ENCODE assay signal across 12 cellular contexts in genomic region chr4:7944568-7945220, GRCh38.
"Had no signal": no experiment of that assay in that cellular context is flagged by ENCODE, and none has a peak within 500 bp of the region (broad histone marks: within the 10 kb centered on the region; RNA-seq: fewer than 3 reads in every experiment).

No MANE protein-coding gene starts in this region.

- H3K36me3 Mint-ChIP-seq: activated naive CD8-positive, alpha-beta T cell; stimulated activated memory B cell treated with anti-CD40 and anti-IgM and Interleukin-4, amounts not matched to agents 10 μg/mL and 1 μg/mL and 100 μg/mL, for 72 hours had no signal

- H3K36me3 ChIP-seq: left ventricle myocardium inferior, pancreas, right atrium auricular region had no signal

- DNase-seq: activated CD4-positive, alpha-beta T cell treated with anti-CD3 and anti-CD28 coated beads, Interleukin-2, amount 50 U/mL, for 4 hours; activated gamma-delta T cell; activated T-cell treated with anti-CD3 and anti-CD28 coated beads, Interleukin-2, amount 50 U/mL, for 4 hours; anterior cingulate cortex; glutamatergic neuron; left ventricle myocardium inferior; pancreas had no signal

- H3K4me3 Mint-ChIP-seq: activated naive CD8-positive, alpha-beta T cell; activated T-cell treated with anti-CD3 and anti-CD28 coated beads, Interleukin-2, amount 50 U/mL, for 4 hours; neural crest cell; stimulated activated memory B cell treated with anti-CD40 and anti-IgM and Interleukin-4, amounts not matched to agents 10 μg/mL and 1 μg/mL and 100 μg/mL, for 72 hours had no signal

- H3K27me3 ChIP-seq: pancreas, right atrium auricular region had no signal

- H3K27me3 Mint-ChIP-seq: activated naive CD8-positive, alpha-beta T cell had no signal

- H3K9me3 ChIP-seq: left ventricle myocardium inferior, pancreas, right atrium auricular region had no signal

- H3K9me3 Mint-ChIP-seq: activated T-cell treated with anti-CD3 and anti-CD28 coated beads, Interleukin-2, amount 50 U/mL, for 4 hours; neural crest cell; stimulated activated memory B cell treated with anti-CD40 and anti-IgM and Interleukin-4, amounts not matched to agents 10 μg/mL and 1 μg/mL and 100 μg/mL, for 72 hours had no signal

- H3K4me1 Mint-ChIP-seq: stimulated activated memory B cell treated with anti-CD40 and anti-IgM and Interleukin-4, amounts not matched to agents 10 μg/mL and 1 μg/mL and 100 μg/mL, for 72 hours had no signal

- H3K4me3 ChIP-seq: left ventricle myocardium inferior, pancreas, right atrium auricular region, smooth muscle cell had no signal

- H3K4me1 ChIP-seq: pancreas had no signal

- H3K27ac ChIP-seq: left ventricle myocardium inferior, right atrium auricular region had no signal

- H3K27ac Mint-ChIP-seq: activated naive CD8-positive, alpha-beta T cell; stimulated activated memory B cell treated with anti-CD40 and anti-IgM and Interleukin-4, amounts not matched to agents 10 μg/mL and 1 μg/mL and 100 μg/mL, for 72 hours had no signal

- H3K4me2 ChIP-seq: smooth muscle cell had no signal
